Comparison of ENCODE assay signal across 9 cellular contexts in the genomic region with DNA sequence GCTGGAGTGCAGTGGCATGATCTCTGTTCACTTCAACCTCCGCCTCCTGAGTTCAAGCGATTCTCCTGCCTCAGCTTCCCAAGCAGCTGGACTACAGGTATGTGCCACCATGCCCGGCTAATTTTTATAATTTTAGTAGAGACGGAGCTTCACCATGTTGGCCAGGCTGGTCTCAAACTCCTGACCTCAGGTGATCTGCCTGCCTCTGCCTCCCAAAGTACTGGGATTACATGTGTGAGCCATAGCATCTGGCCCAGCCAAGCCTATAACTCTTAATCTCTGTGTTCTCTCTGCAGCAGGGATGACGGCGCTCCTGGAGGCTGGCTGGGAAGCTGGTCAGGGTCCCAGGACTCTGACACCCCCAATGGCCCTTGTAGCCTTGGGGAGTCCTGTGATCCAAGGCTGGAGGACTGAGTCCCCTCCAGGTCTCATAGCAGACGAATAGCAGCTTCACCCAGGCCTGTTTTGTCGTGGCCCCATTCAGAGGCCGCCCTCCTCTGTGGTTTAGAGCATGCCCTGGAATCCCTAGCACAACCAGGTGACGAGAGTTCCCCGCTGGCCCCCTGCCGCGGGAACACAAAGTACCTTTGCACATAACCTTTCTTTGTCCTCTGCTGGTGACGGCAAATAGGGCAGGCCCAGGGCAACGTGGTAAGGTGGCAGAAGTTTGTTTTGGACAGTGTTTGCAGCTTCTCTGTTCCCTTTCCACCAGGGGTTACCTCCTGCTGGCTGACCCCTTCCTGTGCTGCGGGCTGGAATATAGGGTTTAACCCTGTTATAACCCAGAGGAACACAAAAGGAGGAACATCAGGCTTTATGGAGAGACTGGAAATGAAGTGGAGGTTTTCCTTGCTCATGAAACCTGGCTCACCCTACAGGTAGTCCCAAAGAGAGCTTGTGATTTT. TPM values are rescaled to one million over a fixed set of nuclear protein-coding genes. Genes with fewer than 3 reads are reported as not detected.
DNase-seq lines count a peak whose midpoint lies in the region; TF ChIP-seq lines count a peak whose summit lies in the region.
"Had no signal": no experiment of that assay in that cellular context is flagged by ENCODE, and none has a peak within 500 bp of the region (broad histone marks: within the 10 kb centered on the region; RNA-seq: fewer than 3 reads in every experiment).

No MANE protein-coding gene starts in this region.

- WGBS in transverse colon (ENCODE audit: low coverage in 1 of 2), 2 donors, result 57 to 100% methylated on average over 1 to 15 of the region's 16 CpGs

- DNase-seq in NCI-H2081 (lab: John Stamatoyannopoulos, UW) (peak; percentile 47 to 64), NCI-H2081 treated with DMSO at 0.1 percent for 48 hours (lab: John Stamatoyannopoulos, UW) (no peak), cardiac muscle cell (ENCODE audit: low read depth in 1 of 2, low spot score in 1 of 2) (peak in 1 of 2 donors; percentile 40), transverse colon (no peak), SK-N-DZ (ENCODE audit: low spot score) (no peak), KG1 (lab: John Stamatoyannopoulos, UW) (no peak)
- DNase-seq in activated CD4-positive, alpha-beta T cell treated with anti-CD3 and anti-CD28 coated beads, Interleukin-2, amount 50 U/mL, for 1 hour, result peak; percentile 60
- peak; percentile 25 for DNase-seq in stimulated activated CD8-positive, alpha-beta memory T cell treated with anti-CD3 and anti-CD28 coated beads, Interleukin-12 subunit alpha, Interleukin-12 subunit beta, amount 100 ng/mL, for 1 hour (ENCODE audit: low read depth)

- H3K27me3 ChIP-seq in cardiac muscle cell, result no peaks in the 10 kb centered on the region
- no peaks in the 10 kb centered on the region for H3K27me3 ChIP-seq in transverse colon

- H3K4me1 ChIP-seq in cardiac muscle cell (ENCODE audit: low read depth) (peaks cover 27% of the 10 kb centered on the region), transverse colon (peaks cover 17 to 27% (median 21%) of the 10 kb centered on the region in 4 donors)

- peak overlapping the region; percentile 69 for H3K27ac ChIP-seq in cardiac muscle cell
- peak overlapping the region in 1 of 4 donors; percentile 1 for H3K27ac ChIP-seq in transverse colon
- H3K27ac ChIP-seq: thoracic aorta had no signal

- TF ChIP-seq CTCF in cardiac muscle cell (IDR thresholded peaks at IDR 0.05; ENCODE audit: low read depth, low read length) (no peak), transverse colon (IDR thresholded peaks at IDR 0.05) (peak in 1 of 5 experiments; percentile 46)

- intact Hi-C loops in transverse colon (cut with DNase I; ENCODE audit: low total_unique reads), result loop anchor here (5.0 kb wide), 1 partner anchor 33 kb away; no protein-coding TSS in a partner anchor

- TF ChIP-seq POLR2A in transverse colon (IDR thresholded peaks at IDR 0.05), result no peak

- in situ Hi-C loops in transverse colon (cut with MboI; ENCODE audit: low pct_ligation_motif_present in 1 of 4, low pct_unique_long_range_greater_than_20kb in 1 of 4, low sequenced_read_pairs in 3 of 4), result no loop called here

- H3K36me3 ChIP-seq in cardiac muscle cell (no peaks in the 10 kb centered on the region), transverse colon (no peaks in the 10 kb centered on the region)
- H3K36me3 ChIP-seq: thoracic aorta had no signal

- H3K4me3 ChIP-seq in cardiac muscle cell, result no peak overlapping the region
- H3K4me3 ChIP-seq in transverse colon, result no peak overlapping the region
- H3K4me3 ChIP-seq: thoracic aorta had no signal

- no peaks in the 10 kb centered on the region for H3K9me3 ChIP-seq in cardiac muscle cell (ENCODE audit: low read depth)
- H3K9me3 ChIP-seq in transverse colon, result no peaks in the 10 kb centered on the region
- H3K9me3 ChIP-seq: thoracic aorta had no signal

- TF ChIP-seq EP300 in transverse colon (IDR thresholded peaks at IDR 0.05; ENCODE audit: low read depth), result no peak

RNA-seq across cellular contexts. Expression of a gene that starts 43.0 kb away (rescaled TPM):
- total RNA-seq in cardiac muscle cell, result 17.1 and 35.4 TPM in 2 replicates
- polyA plus RNA-seq in cardiac muscle cell, result 29.9 and 46.1 TPM in 2 replicates
- 10 to 100 TPM; 69.1 to 88.3 (median 75.5) TPM for total RNA-seq in transverse colon
- 4.1 and 5.7 TPM in 2 replicates for polyA plus RNA-seq in SK-N-DZ (2014; cell fraction: cytosol; rRNA removed)
- 4.8 and 5.1 TPM in 2 replicates for polyA plus RNA-seq in SK-N-DZ (2014; cell fraction: nucleus; rRNA removed)

Comparison
In these comparisons a context has a peak if more than half of its experiments do, and no peak if none do; other contexts are left out.
1. DNase-seq: peak in NCI-H2081 (2 of 2), activated CD4-positive, alpha-beta T cell treated with anti-CD3 and anti-CD28 coated beads, Interleukin-2, amount 50 U/mL, for 1 hour (single experiment) and stimulated activated CD8-positive, alpha-beta memory T cell treated with anti-CD3 and anti-CD28 coated beads, Interleukin-12 subunit alpha, Interleukin-12 subunit beta, amount 100 ng/mL, for 1 hour (single experiment); none in NCI-H2081 treated with DMSO at 0.1 percent for 48 hours (single experiment), transverse colon (single experiment), SK-N-DZ (single experiment) and KG1 (single experiment).